8 cellular contexts compared by ENCODE assay signal in genomic region chr1:52842643-52843310, GRCh38. TPM values are rescaled to one million over a fixed set of nuclear protein-coding genes. Genes with fewer than 3 reads are reported as not detected.
DNase-seq lines count a peak whose midpoint lies in the region; ATAC-seq and TF ChIP-seq lines count a peak whose summit lies in the region.

Gene ZYG11A (plus strand): TSS chr1:52842760. CDS start chr1:52842884, 124 bp downstream.

- no TSS peak for BruUV-seq in PC-9 (replicated peaks; lab: Mats Ljungman, UMichigan)

- peak; percentile 91 to 94 for ATAC-seq in CD4-positive, CD25-positive, alpha-beta regulatory T cell (ENCODE audit: low read depth in 2 of 2)
- ATAC-seq in GM19438 (IDR thresholded peaks at IDR 0.05; ENCODE audit: low read depth, unreplicated experiment) = peak; percentile 82

- peak within 1 kb of the TSS; percentile 49 to 89 (median 78) for H3K4me3 Mint-ChIP-seq in CD4-positive, CD25-positive, alpha-beta regulatory T cell
- peak within 1 kb of the TSS; percentile 74 for H3K4me3 Mint-ChIP-seq in glutamatergic neuron (ENCODE audit: unreplicated experiment)

- POLR2A ChIA-PET in PC-9 (lab: Charles Lee; ENCODE audit: unreplicated experiment) = interaction anchor here (0.5 to 0.7 kb wide), 4 partner anchors 15 to 376 kb away, joined by 3 to 9 read pairs (median 4); no protein-coding TSS in a partner anchor

- peaks cover 12% of the 10 kb centered on the region for H3K27me3 ChIP-seq in CD4-positive, CD25-positive, alpha-beta regulatory T cell (ENCODE audit: control insufficient read depth, insufficient read depth, low read length)
- H3K27me3 ChIP-seq in PC-9 (ENCODE audit: insufficient read depth, low read depth) (no peaks in the 10 kb centered on the region), Karpas-422 (ENCODE audit: low read length) (no peaks in the 10 kb centered on the region)

- H3K9me3 ChIP-seq in CD4-positive, CD25-positive, alpha-beta regulatory T cell (ENCODE audit: control insufficient read depth in 2 of 2, low read length in 2 of 2) = no peaks in the 10 kb centered on the region
- H3K9me3 ChIP-seq in PC-9 (ENCODE audit: insufficient read depth, low read depth) (no peaks in the 10 kb centered on the region), Karpas-422 (ENCODE audit: low read length) (no peaks in the 10 kb centered on the region)

- H3K9me2 ChIP-seq in PC-9 (ENCODE audit: insufficient read depth) = no peaks in the 10 kb centered on the region
- no peaks in the 10 kb centered on the region for H3K9me2 ChIP-seq in Karpas-422 (replicated peaks; ENCODE audit: insufficient read depth, low read length)

- peak within 1 kb of the TSS; percentile 72 for H3K4me2 ChIP-seq in PC-9
- no peak within 1 kb of the TSS for H3K4me2 ChIP-seq in Karpas-422 (ENCODE audit: low read depth, low read length, poor library complexity, severe bottlenecking)

- H2AFZ ChIP-seq in PC-9 (peak within 1 kb of the TSS; percentile 100), Karpas-422 (ENCODE audit: low read length) (no peak within 1 kb of the TSS)

- peaks cover 19% of the 10 kb centered on the region for H3K4me1 ChIP-seq in CD4-positive, CD25-positive, alpha-beta regulatory T cell (ENCODE audit: control insufficient read depth, insufficient read depth, low read length, poor library complexity, severe bottlenecking)
- H3K4me1 ChIP-seq in PC-9 (replicated peaks; ENCODE audit: insufficient read depth) = peaks cover 19% of the 10 kb centered on the region
- H3K4me1 ChIP-seq in Karpas-422 (ENCODE audit: low read length) = no peaks in the 10 kb centered on the region

- no peak within 1 kb of the TSS for H3K9ac ChIP-seq in Karpas-422 (ENCODE audit: low read length)

- no peak within 1 kb of the TSS for H3K4me3 ChIP-seq in CD4-positive, CD25-positive, alpha-beta regulatory T cell (ENCODE audit: low read depth, low read length)
- H3K4me3 ChIP-seq in PC-9 (peak within 1 kb of the TSS; percentile 95), Karpas-422 (ENCODE audit: low read length) (no peak within 1 kb of the TSS)

- H3K27me3 Mint-ChIP-seq in CD4-positive, CD25-positive, alpha-beta regulatory T cell = peaks cover 39% of the 10 kb centered on the region
- peaks cover 9% of the 10 kb centered on the region for H3K27me3 Mint-ChIP-seq in glutamatergic neuron (ENCODE audit: unreplicated experiment)

- H3K27ac Mint-ChIP-seq in CD4-positive, CD25-positive, alpha-beta regulatory T cell = peak within 1 kb of the TSS in 1 of 3 donors; percentile 66
- H3K27ac Mint-ChIP-seq in glutamatergic neuron (ENCODE audit: unreplicated experiment) = no peak within 1 kb of the TSS

- H3K36me3 Mint-ChIP-seq in CD4-positive, CD25-positive, alpha-beta regulatory T cell = no peaks in the 10 kb centered on the region
- H3K36me3 Mint-ChIP-seq in glutamatergic neuron (ENCODE audit: unreplicated experiment) = no peaks in the 10 kb centered on the region

- CTCF ChIA-PET in PC-9 (lab: Charles Lee) = interaction anchor here (0.7 kb wide), 1 partner anchor 334 kb away, joined by 3 read pairs; no protein-coding TSS in a partner anchor

- peaks cover 6% of the 10 kb centered on the region; the same call in 1 of the 2 replicates for H3F3A ChIP-seq in PC-9 (ENCODE audit: insufficient read depth, low read depth)

- intact Hi-C loops in PC-9 (cut with micrococcal nuclease; ENCODE audit: unreplicated experiment) = loop anchor here (2.0 to 10.0 kb wide), 2 partner anchors 18 to 342 kb away; no protein-coding TSS in a partner anchor

- H3K9me3 Mint-ChIP-seq in CD4-positive, CD25-positive, alpha-beta regulatory T cell = peaks cover 0 to 1% (median 0%) of the 10 kb centered on the region in 7 donors
- peaks cover 2% of the 10 kb centered on the region for H3K9me3 Mint-ChIP-seq in glutamatergic neuron (ENCODE audit: unreplicated experiment)

- peak; percentile 41; the same call in 1 of the 2 replicates for TF ChIP-seq CTCF in PC-9 (conservative IDR thresholded peaks at IDR 0.05)
- TF ChIP-seq CTCF in glutamatergic neuron (IDR thresholded peaks at IDR 0.05; ENCODE audit: partially characterized antibody, unreplicated experiment) = peak; percentile 59

- no peaks in the 10 kb centered on the region for H4K20me1 ChIP-seq in PC-9 (ENCODE audit: insufficient read depth)
- no peaks in the 10 kb centered on the region for H4K20me1 ChIP-seq in Karpas-422 (ENCODE audit: insufficient read depth, low read depth, low read length)

- peaks cover 0 to 11% (median under 1%) of the 10 kb centered on the region in 4 donors for H3K4me1 Mint-ChIP-seq in CD4-positive, CD25-positive, alpha-beta regulatory T cell
- H3K4me1 Mint-ChIP-seq in glutamatergic neuron (ENCODE audit: low read depth, unreplicated experiment) = no peaks in the 10 kb centered on the region

- peak; percentile 40 to 86 (median 74) for DNase-seq in CD4-positive, CD25-positive, alpha-beta regulatory T cell
- DNase-seq in HS-27A (ENCODE audit: low read depth) (peak; percentile 79), PC-9 (peak; percentile 75 to 93), activated gamma-delta T cell treated with Interleukin-2 at 50 U/mL for 16 hours (peak; percentile 58), glutamatergic neuron (peak; percentile 84), retina (peak; percentile 85), Karpas-422 (no peak)

- no peak within 1 kb of the TSS for H3K27ac ChIP-seq in CD4-positive, CD25-positive, alpha-beta regulatory T cell (ENCODE audit: insufficient read depth, low read length, poor library complexity, severe bottlenecking)
- peak within 1 kb of the TSS; percentile 59 for H3K27ac ChIP-seq in PC-9
- H3K27ac ChIP-seq in Karpas-422 (ENCODE audit: low read length) = no peak within 1 kb of the TSS

- H3K79me2 ChIP-seq in PC-9 (ENCODE audit: low read depth) (peaks cover 37% of the 10 kb centered on the region), Karpas-422 (ENCODE audit: low read length) (no peaks in the 10 kb centered on the region)

- H3K36me3 ChIP-seq in CD4-positive, CD25-positive, alpha-beta regulatory T cell (ENCODE audit: control insufficient read depth, insufficient read depth, low read length) = no peaks in the 10 kb centered on the region
- H3K36me3 ChIP-seq in PC-9 (ENCODE audit: low read depth) = no peaks in the 10 kb centered on the region
- no peaks in the 10 kb centered on the region for H3K36me3 ChIP-seq in Karpas-422 (ENCODE audit: insufficient read depth, low read length)

RNA-seq across cellular contexts. Expression of gene ZYG11A, which starts in this region (rescaled TPM):
- total RNA-seq in CD4-positive, CD25-positive, alpha-beta regulatory T cell = 0.20 TPM
- not detected for polyA plus RNA-seq in CD4-positive, CD25-positive, alpha-beta regulatory T cell
- total RNA-seq in PC-9 (2021) = 9.7 and 11.5 TPM in 2 replicates
- 0.59 TPM for total RNA-seq in glutamatergic neuron (ENCODE audit: unreplicated experiment)
- total RNA-seq in Karpas-422 (2014; rRNA removed; shearing (Covaris generic); ENCODE audit: low replicate concordance) = not detected in 2 replicates

Comparison
In these comparisons a context has a peak if more than half of its experiments do, and no peak if none do; other contexts are left out.
1. Peak in DNase-seq and ATAC-seq in CD4-positive, CD25-positive, alpha-beta regulatory T cell; RNA of the gene not detected or under 1 TPM.
2. Peak in DNase-seq in glutamatergic neuron; RNA of the gene not detected or under 1 TPM.